Comparison of ENCODE assay signal across 10 cellular contexts in genomic region chr3:122183521-122183892, GRCh38. TPM values are rescaled to one million over a fixed set of nuclear protein-coding genes. Genes with fewer than 3 reads are reported as not detected.
DNase-seq lines count a peak whose midpoint lies in the region; ATAC-seq and TF ChIP-seq lines count a peak whose summit lies in the region.
"Had no signal": no experiment of that assay in that cellular context is flagged by ENCODE, and none has a peak within 500 bp of the region (broad histone marks: within the 10 kb centered on the region; RNA-seq: fewer than 3 reads in every experiment).

Gene CASR, plus strand, starts transcription at chr3:122183668. Its CDS starts 70,522 bp downstream, at chr3:122254190.

- H2BK5ac ChIP-seq in IMR-90 (ENCODE audit: low read depth, low read length, poor library complexity, severe bottlenecking): no peak within 1 kb of the TSS

- no peak within 1 kb of the TSS for H3K4me3 ChIP-seq in IMR-90 (ENCODE audit: insufficient read depth, low read depth, low read length)

- H2BK20ac ChIP-seq in IMR-90 (ENCODE audit: low read depth, low read length): no peak within 1 kb of the TSS

- H3K4me1 Mint-ChIP-seq in endothelial cell (ENCODE audit: unreplicated experiment) (peaks cover 10% of the 10 kb centered on the region), nephron progenitor cell (peaks cover 5% of the 10 kb centered on the region)

- no peak within 1 kb of the TSS for H3K9ac ChIP-seq in IMR-90 (ENCODE audit: low read depth, low read length)

- no peak within 1 kb of the TSS for H2BK15ac ChIP-seq in IMR-90 (ENCODE audit: low read depth, low read length)

- no peaks in the 10 kb centered on the region for H3K4me1 ChIP-seq in IMR-90 (ENCODE audit: control insufficient read depth, insufficient read depth, low read length)

- TF ChIP-seq CTCF in IMR-90 (conservative IDR thresholded peaks at IDR 0.05; ENCODE audit: low read depth, low read length): no peak
- no peak for TF ChIP-seq CTCF in endothelial cell (IDR thresholded peaks at IDR 0.05; ENCODE audit: unreplicated experiment)
- no peak for TF ChIP-seq CTCF in nephron progenitor cell (IDR thresholded peaks at IDR 0.05)

- no peak for TF ChIP-seq RAD21 in IMR-90 (IDR thresholded peaks at IDR 0.05; ENCODE audit: low read length)

- no peak within 1 kb of the TSS for H2AK5ac ChIP-seq in IMR-90 (ENCODE audit: low read depth, low read length)

- H3K36me3 ChIP-seq in IMR-90 (ENCODE audit: control insufficient read depth, insufficient read depth, low read length): no peaks in the 10 kb centered on the region

- no peak within 1 kb of the TSS for H3K23ac ChIP-seq in IMR-90 (ENCODE audit: low read depth, low read length)

- no peaks in the 10 kb centered on the region for H4K20me1 ChIP-seq in IMR-90 (ENCODE audit: insufficient read depth, low read length)

- no peaks in the 10 kb centered on the region for H3K9me1 ChIP-seq in IMR-90 (ENCODE audit: insufficient read depth, low read length)

- H3K27ac ChIP-seq in IMR-90 (ENCODE audit: insufficient read depth, low read length): no peak within 1 kb of the TSS

- dilution Hi-C loops in IMR-90 (cut with HindIII; ENCODE audit: low sequenced_read_pairs, unreplicated experiment): no loop called here

- H2AFZ ChIP-seq in IMR-90 (replicated peaks; ENCODE audit: low read length, poor library complexity): peak within 1 kb of the TSS; percentile 56

- BruUV-seq in IMR-90 (replicated peaks; lab: Mats Ljungman, UMichigan): no TSS peak

- POLR2A ChIA-PET in IMR-90 (lab: Charles Lee; ENCODE audit: unreplicated experiment): no interaction called here

- in situ Hi-C loops in IMR-90 (cut with MboI; ENCODE audit: low sequenced_read_pairs): no loop called here

- peak; percentile 17 for DNase-seq in Daoy (ENCODE audit: low read depth)
- DNase-seq in IMR-90: no peak
- DNase-seq in endothelial cell (ENCODE audit: low spot score): peak; percentile 23
- peak; percentile 30 for DNase-seq in nephron progenitor cell
- DNase-seq in NOMO-1 (lab: John Stamatoyannopoulos, UW; ENCODE audit: unreplicated experiment in 2 of 2): no peak
- no peak for DNase-seq in hypothalamus (lab: John Stamatoyannopoulos, UW)
- DNase-seq in NCI-H1105 treated with DMSO at 0.1 percent for 48 hours (lab: John Stamatoyannopoulos, UW): no peak

- H3K4ac ChIP-seq in IMR-90 (ENCODE audit: low read depth, low read length): no peak within 1 kb of the TSS

- H3K4me3 Mint-ChIP-seq in endothelial cell (ENCODE audit: unreplicated experiment) (peak within 1 kb of the TSS; percentile 87), nephron progenitor cell (peak within 1 kb of the TSS; percentile 84)

- H4K8ac ChIP-seq in IMR-90 (ENCODE audit: low read depth in 2 of 2, low read length in 2 of 2): no peak within 1 kb of the TSS

- no peak within 1 kb of the TSS for H3K14ac ChIP-seq in IMR-90 (replicated peaks; ENCODE audit: low read depth, low read length)

- H3K4me2 ChIP-seq in IMR-90 (ENCODE audit: low read depth, low read length): no peak within 1 kb of the TSS

- intact Hi-C loops in IMR-90 (cut with micrococcal nuclease): no loop called here

- peaks cover 13% of the 10 kb centered on the region for H3K27me3 Mint-ChIP-seq in endothelial cell (ENCODE audit: unreplicated experiment)
- peaks cover 95% of the 10 kb centered on the region for H3K27me3 Mint-ChIP-seq in nephron progenitor cell (ENCODE audit: low read depth, poor library complexity)

- no peak within 1 kb of the TSS for H2AK9ac ChIP-seq in IMR-90 (replicated peaks; ENCODE audit: low read depth, low read length, poor library complexity)

- 10% methylated on average over 8 of the region's 14 CpGs; no CpG with 5 or more reads in 1 of the 2 experiments for WGBS in IMR-90 (ENCODE audit: extremely low coverage in 2 of 2, insufficient read length in 1 of 2), 2 experiments

- H2BK120ac ChIP-seq in IMR-90 (ENCODE audit: low read depth, low read length): no peak within 1 kb of the TSS

- no peak within 1 kb of the TSS for H3K18ac ChIP-seq in IMR-90 (ENCODE audit: low read depth, low read length)

- no peak within 1 kb of the TSS for H3K56ac ChIP-seq in IMR-90 (ENCODE audit: extremely low read depth, insufficient read depth, low read length)

- no peaks in the 10 kb centered on the region for H3K79me1 ChIP-seq in IMR-90 (ENCODE audit: low read depth in 1 of 2, low read length in 2 of 2)

- H3K27me3 ChIP-seq in IMR-90 (ENCODE audit: control insufficient read depth, insufficient read depth, low read length): peaks cover 30% of the 10 kb centered on the region

- H3K27ac Mint-ChIP-seq in endothelial cell (ENCODE audit: unreplicated experiment) (no peak within 1 kb of the TSS), nephron progenitor cell (no peak within 1 kb of the TSS)

- H4K91ac ChIP-seq in IMR-90 (ENCODE audit: insufficient read depth, low read depth, low read length): no peak within 1 kb of the TSS

- CTCF ChIA-PET in IMR-90 (lab: Yijun Ruan, JAX): no interaction called here

- H3K9me3 Mint-ChIP-seq in endothelial cell (ENCODE audit: unreplicated experiment) (no peaks in the 10 kb centered on the region), nephron progenitor cell (no peaks in the 10 kb centered on the region)

- no peaks in the 10 kb centered on the region for H3K36me3 Mint-ChIP-seq in endothelial cell (ENCODE audit: low read depth, unreplicated experiment)
- no peaks in the 10 kb centered on the region for H3K36me3 Mint-ChIP-seq in nephron progenitor cell (ENCODE audit: low read depth)

- H4K5ac ChIP-seq in IMR-90 (ENCODE audit: low read depth, low read length): no peak within 1 kb of the TSS

- TF ChIP-seq POLR2A in IMR-90 (IDR thresholded peaks at IDR 0.05; ENCODE audit: low read depth, low read length): no peak

- ATAC-seq in IMR-90 (ENCODE audit: low read depth): no peak
- no peak for ATAC-seq in HG03045 (IDR thresholded peaks at IDR 0.05; ENCODE audit: unreplicated experiment)

- no peaks in the 10 kb centered on the region for H3K9me3 ChIP-seq in IMR-90 (ENCODE audit: control insufficient read depth, insufficient read depth, low read length)

TF ChIP-seq in IMR-90, 13 proteins besides CTCF, POLR2A, EP300 and RAD21:
- TF ChIP-seq FOS (IDR thresholded peaks at IDR 0.05; ENCODE audit: low read depth, low read length) (no peak), MXI1 (IDR thresholded peaks at IDR 0.05; ENCODE audit: borderline replicate concordance, low read depth, low read length) (no peak), CEBPB (IDR thresholded peaks at IDR 0.05; ENCODE audit: low read depth, low read length) (no peak), RCOR1 (IDR thresholded peaks at IDR 0.05; ENCODE audit: insufficient replicate concordance, low read length) (no peak), MAFK (IDR thresholded peaks at IDR 0.05; ENCODE audit: low read depth, low read length) (no peak), NFE2L2 (IDR thresholded peaks at IDR 0.05; ENCODE audit: low read depth, low read length) (no peak), BHLHE40 (IDR thresholded peaks at IDR 0.05; ENCODE audit: low read depth, low read length) (no peak), RFX5 (IDR thresholded peaks at IDR 0.05; ENCODE audit: low read depth, low read length) (no peak)

RNA-seq across cellular contexts. Expression of gene CASR, which starts in this region (rescaled TPM):
- not detected in 2 replicates for total RNA-seq in Daoy (2014; rRNA removed; shearing (Covaris generic))
- not detected in 2 replicates for total RNA-seq in IMR-90 (2012; rRNA removed)
- not detected in 2 replicates for polyA plus RNA-seq in IMR-90 (2012; rRNA removed)
- not detected in 2 replicates for polyA plus RNA-seq in IMR-90 (2012; cell fraction: cytosol; rRNA removed)
- polyA plus RNA-seq in IMR-90 (2012; cell fraction: nucleus; rRNA removed; ENCODE audit: low replicate concordance): not detected in 2 replicates
- not detected for total RNA-seq in endothelial cell (ENCODE audit: unreplicated experiment)
- total RNA-seq: activated CD8-positive, alpha-beta memory T cell treated with anti-CD3 and anti-CD28 coated beads for 36 hours; NCI-H460 had no signal

Comparison
In these comparisons a context has a peak if more than half of its experiments do, and no peak if none do; other contexts are left out.
1. Peak in DNase-seq in Daoy; RNA of the gene not detected or under 1 TPM.
2. Peak in DNase-seq in endothelial cell; RNA of the gene not detected or under 1 TPM.